18 cellular contexts compared by ENCODE assay signal in genomic region chr7:18974803-18975202, GRCh38.
DNase-seq lines count a peak whose midpoint lies in the region; ATAC-seq and TF ChIP-seq lines count a peak whose summit lies in the region.
"Had no signal": no experiment of that assay in that cellular context is flagged by ENCODE, and none has a peak within 500 bp of the region (broad histone marks: within the 10 kb centered on the region; RNA-seq: fewer than 3 reads in every experiment).

No MANE protein-coding gene starts in this region.

- H3K4me3 Mint-ChIP-seq in HFFc6, result no peak overlapping the region
- H3K4me3 Mint-ChIP-seq: activated naive CD8-positive, alpha-beta T cell treated with anti-CD3 and anti-CD28 coated beads for 36 hours; neural crest cell had no signal

- CTCF ChIA-PET in SK-N-SH (lab: Yijun Ruan, JAX), result no interaction called here

- TF ChIP-seq EP300 in SK-N-SH (IDR thresholded peaks at IDR 0.05; ENCODE audit: borderline replicate concordance in 1 of 2, low read depth in 1 of 2, low read length in 1 of 2), result peak in 1 of 2 experiments; percentile 53; a peak in 1 of 4 replicates

- H4K20me1 ChIP-seq in SK-N-SH (ENCODE audit: insufficient read depth), result no peaks in the 10 kb centered on the region
- no peaks in the 10 kb centered on the region for H4K20me1 ChIP-seq in MM.1S (ENCODE audit: insufficient read depth, low read length)

- no peak overlapping the region for H3K9ac ChIP-seq in SK-N-SH
- no peak overlapping the region for H3K9ac ChIP-seq in MM.1S (ENCODE audit: low read length)

- H3K27ac ChIP-seq in SK-N-SH (ENCODE audit: low read depth in 2 of 2, low read length in 1 of 2), result peak overlapping the region; percentile 29 to 59; a peak in 3 of 4 replicates
- H3K27ac ChIP-seq in aorta (ENCODE audit: low read depth in 1 of 2, low read length in 2 of 2), result peak overlapping the region; percentile 71 to 76
- no peak overlapping the region for H3K27ac ChIP-seq in MM.1S (ENCODE audit: low read length)
- H3K27ac ChIP-seq: colonic mucosa, right lobe of liver, transverse colon had no signal

- H3K36me3 Mint-ChIP-seq in HFFc6 (ENCODE audit: low read depth), result peaks cover 9% of the 10 kb centered on the region; the same call in 1 of the 2 replicates
- H3K36me3 Mint-ChIP-seq: activated naive CD8-positive, alpha-beta T cell treated with anti-CD3 and anti-CD28 coated beads for 36 hours had no signal

- H3K4me3 ChIP-seq in SK-N-SH (ENCODE audit: low read depth in 2 of 2, low read length in 1 of 2) (no peak overlapping the region), fibroblast of pulmonary artery (replicated peaks; ENCODE audit: low read depth, low read length) (no peak overlapping the region), aorta (ENCODE audit: low read length in 2 of 2) (no peak overlapping the region), MM.1S (ENCODE audit: low read length) (no peak overlapping the region)
- H3K4me3 ChIP-seq: colonic mucosa, lung, right lobe of liver, transverse colon had no signal

- peak overlapping the region; percentile 44; the same call in 1 of the 2 replicates for H3K27ac Mint-ChIP-seq in HFFc6
- H3K27ac Mint-ChIP-seq: activated naive CD8-positive, alpha-beta T cell treated with anti-CD3 and anti-CD28 coated beads for 36 hours had no signal

- no peak for TF ChIP-seq CTCF in HFFc6 (IDR thresholded peaks at IDR 0.05)
- no peak for TF ChIP-seq CTCF in SK-N-SH (IDR thresholded peaks at IDR 0.05)
- TF ChIP-seq CTCF in fibroblast of pulmonary artery (IDR thresholded peaks at IDR 0.05; ENCODE audit: low read length, missing control alignments), result no peak
- no peak for TF ChIP-seq CTCF in MM.1S (IDR thresholded peaks at IDR 0.05; ENCODE audit: low read length)

- no peaks in the 10 kb centered on the region for H3K27me3 Mint-ChIP-seq in HFFc6 (ENCODE audit: insufficient read depth)
- H3K27me3 Mint-ChIP-seq: activated naive CD8-positive, alpha-beta T cell treated with anti-CD3 and anti-CD28 coated beads for 36 hours had no signal

- peaks cover 9 to 12% of the 10 kb centered on the region in 2 experiments for H3K36me3 ChIP-seq in SK-N-SH (replicated peaks in 1 of 2; ENCODE audit: control insufficient read depth in 1 of 2, insufficient read depth in 2 of 2, low read length in 1 of 2)
- no peaks in the 10 kb centered on the region for H3K36me3 ChIP-seq in aorta (ENCODE audit: control insufficient read depth in 1 of 2, insufficient read depth in 2 of 2, low read length in 1 of 2)
- H3K36me3 ChIP-seq in MM.1S (replicated peaks; ENCODE audit: insufficient read depth, low read length), result no peaks in the 10 kb centered on the region
- H3K36me3 ChIP-seq: colonic mucosa, right lobe of liver, transverse colon had no signal

- no peak for TF ChIP-seq RAD21 in SK-N-SH (IDR thresholded peaks at IDR 0.05; ENCODE audit: low read length)

- POLR2A ChIA-PET in SK-N-SH (lab: Yijun Ruan, JAX), result no interaction called here

- H3K4me1 ChIP-seq in SK-N-SH (ENCODE audit: control insufficient read depth in 1 of 2, insufficient read depth in 2 of 2, low read depth in 1 of 2, low read length in 1 of 2), result peaks cover 5 to 41% of the 10 kb centered on the region in 2 experiments; a peak in 3 of 4 replicates
- H3K4me1 ChIP-seq in aorta (ENCODE audit: control insufficient read depth in 1 of 2, insufficient read depth in 2 of 2, low read length in 2 of 2), result peaks cover 2 to 8% of the 10 kb centered on the region in 2 donors
- no peaks in the 10 kb centered on the region for H3K4me1 ChIP-seq in MM.1S (ENCODE audit: low read length)
- H3K4me1 ChIP-seq: colonic mucosa, right lobe of liver, transverse colon had no signal

- ATAC-seq in aorta (ENCODE audit: low FRiP score) (no peak), HG02970 (IDR thresholded peaks at IDR 0.05; ENCODE audit: low FRiP score, unreplicated experiment) (no peak), GM21786 (IDR thresholded peaks at IDR 0.05; ENCODE audit: unreplicated experiment) (no peak)
- ATAC-seq: right lobe of liver had no signal

- H3K9me2 ChIP-seq in SK-N-SH, result no peaks in the 10 kb centered on the region
- H3K9me2 ChIP-seq in MM.1S (replicated peaks; ENCODE audit: insufficient read depth, low read length), result no peaks in the 10 kb centered on the region

- H2AFZ ChIP-seq in SK-N-SH (ENCODE audit: low read depth), result no peak overlapping the region
- no peak overlapping the region for H2AFZ ChIP-seq in MM.1S (ENCODE audit: low read length)

- no peaks in the 10 kb centered on the region for H3K9me3 ChIP-seq in SK-N-SH
- no peaks in the 10 kb centered on the region for H3K9me3 ChIP-seq in aorta (ENCODE audit: control insufficient read depth, low read length)
- no peaks in the 10 kb centered on the region for H3K9me3 ChIP-seq in MM.1S (replicated peaks; ENCODE audit: insufficient read depth, low read length)
- H3K9me3 ChIP-seq: right lobe of liver, transverse colon had no signal

- WGBS in SK-N-SH (ENCODE audit: low lambda C conversion rate), result 57% methylated on average over 1 of the region's 1 CpG
- 19 to 21% methylated on average over 1 of the region's 1 CpG for WGBS in aorta, 2 donors

- H3K4me2 ChIP-seq in SK-N-SH, result peak overlapping the region; percentile 24; the same call in 1 of the 2 replicates
- H3K4me2 ChIP-seq in MM.1S (ENCODE audit: low read depth, low read length), result no peak overlapping the region

- no peaks in the 10 kb centered on the region for H3K9me3 Mint-ChIP-seq in HFFc6

- H3F3A ChIP-seq in SK-N-SH (replicated peaks; ENCODE audit: insufficient read depth), result peaks cover 38% of the 10 kb centered on the region
- no peaks in the 10 kb centered on the region for H3F3A ChIP-seq in MM.1S (ENCODE audit: insufficient read depth, low read length)

- peaks cover 60% of the 10 kb centered on the region for H3K4me1 Mint-ChIP-seq in HFFc6 (ENCODE audit: low read depth)
- H3K4me1 Mint-ChIP-seq: activated naive CD8-positive, alpha-beta T cell treated with anti-CD3 and anti-CD28 coated beads for 36 hours had no signal

- H3K27me3 ChIP-seq in SK-N-SH (ENCODE audit: insufficient read depth) (no peaks in the 10 kb centered on the region), aorta (ENCODE audit: control insufficient read depth in 1 of 2, insufficient read depth in 2 of 2, low read length in 1 of 2) (no peaks in the 10 kb centered on the region), MM.1S (replicated peaks; ENCODE audit: insufficient read depth, low read length) (no peaks in the 10 kb centered on the region)
- H3K27me3 ChIP-seq: colonic mucosa, right lobe of liver, transverse colon had no signal

- DNase-seq in HFFc6, result peak; percentile 86
- no peak for DNase-seq in SK-N-SH
- DNase-seq in fibroblast of pulmonary artery (ENCODE audit: low read depth), result peak; percentile 24
- DNase-seq in aorta, result no peak
- DNase-seq in MM.1S, result no peak
- DNase-seq: activated CD4-positive, alpha-beta T cell treated with anti-CD3 and anti-CD28 coated beads for 4 hours; activated naive CD8-positive, alpha-beta T cell treated with anti-CD3 and anti-CD28 coated beads for 36 hours; activated T-cell treated with anti-CD3 and anti-CD28 coated beads for 4 hours; colonic mucosa; GOT3; NCI-H1930; right lobe of liver; stimulated activated CD4-positive, alpha-beta T cell treated with anti-CD3 and anti-CD28 coated beads, Interleukin-4, amount 100 ng/mL, for 4 hours; transverse colon had no signal

- H3K79me2 ChIP-seq in SK-N-SH (ENCODE audit: insufficient read depth) (no peaks in the 10 kb centered on the region), MM.1S (ENCODE audit: low read length) (no peaks in the 10 kb centered on the region)

- intact Hi-C loops in aorta (cut with DNase I), result loop anchor here in 1 of 2 donors (10.0 kb wide), 1 partner anchor 140 kb away; the partner anchor contains the start of gene TWIST1

TF ChIP-seq in SK-N-SH, 30 proteins besides CTCF, POLR2A, EP300 and RAD21 (continues in another document):
- no peak for TF ChIP-seq FOXM1 (IDR thresholded peaks at IDR 0.05; ENCODE audit: low read depth)
- TF ChIP-seq TEAD4 (IDR thresholded peaks at IDR 0.05; ENCODE audit: borderline replicate concordance, insufficient read depth), result no peak
- no peak for TF ChIP-seq CHD2 (IDR thresholded peaks at IDR 0.05; ENCODE audit: low read length, partially characterized antibody)
- TF ChIP-seq MEF2A (IDR thresholded peaks at IDR 0.05; ENCODE audit: borderline replicate concordance, low read depth), result peak; percentile 42; the same call in 1 of the 2 replicates
- no peak for TF ChIP-seq GABPA (IDR thresholded peaks at IDR 0.05; ENCODE audit: low read depth)
- peak; percentile 61 for TF ChIP-seq TCF12 (IDR thresholded peaks at IDR 0.05)
- no peak for TF ChIP-seq MXI1 (IDR thresholded peaks at IDR 0.05; ENCODE audit: low read depth, low read length)
- no peak for TF ChIP-seq FOXJ3 (CRISPR knock-in tag; IDR thresholded peaks at IDR 0.05)
- no peak for TF ChIP-seq ZBTB33 (IDR thresholded peaks at IDR 0.05; ENCODE audit: borderline replicate concordance, low read depth)
- 0 out of 2 replicates have a peak, but pooled peaks have one; percentile 23 for TF ChIP-seq MAX (IDR thresholded peaks at IDR 0.05; ENCODE audit: low read depth)

Comparison
In these comparisons a context has a peak if more than half of its experiments do, and no peak if none do; other contexts are left out.
1. DNase-seq: peak in HFFc6 (single experiment) and fibroblast of pulmonary artery (single experiment); none in SK-N-SH (single experiment), aorta (0 of 2) and MM.1S (single experiment).